1 cellular context compared by ENCODE assay signal in genomic region chr7:16695621-16696237, GRCh38.
TF ChIP-seq lines count a peak whose summit lies in the region.

No MANE protein-coding gene starts in this region.

TF ChIP-seq in GM12878, 131 proteins besides CTCF, POLR2A, EP300 and RAD21 (continued from another document):
- TF ChIP-seq ELK1 (IDR thresholded peaks at IDR 0.05; ENCODE audit: low read depth, low read length), result no peak
- peak; percentile 12; the same call in 1 of the 2 replicates for TF ChIP-seq SMC3 (IDR thresholded peaks at IDR 0.05; ENCODE audit: borderline replicate concordance, low read length)
